In genomic region chr14:39339003-39339402, GRCh38 we compare ENCODE assay signal across 14 cellular contexts.
DNase-seq lines count a peak whose midpoint lies in the region; ATAC-seq, FAIRE-seq and TF ChIP-seq lines count a peak whose summit lies in the region.
"Had no signal": no experiment of that assay in that cellular context is flagged by ENCODE, and none has a peak within 500 bp of the region (broad histone marks: within the 10 kb centered on the region; RNA-seq: fewer than 3 reads in every experiment).

No MANE protein-coding gene starts in this region.

- no TSS peak for BruUV-seq in HepG2 (replicated peaks; lab: Mats Ljungman, UMichigan)

- H3K79me2 ChIP-seq in HepG2 (ENCODE audit: insufficient read depth, low read length): no peaks in the 10 kb centered on the region

- no peak overlapping the region for H3K27ac ChIP-seq in HepG2 (ENCODE audit: extremely low read length, insufficient read depth, low read length)

- CTCF ChIA-PET in HepG2 (lab: Yijun Ruan, JAX; ENCODE audit: low intra/inter-chr PET ratio, low total read pairs): no interaction called here

- H3K9me3 ChIP-seq in HepG2 (ENCODE audit: low read length): no peaks in the 10 kb centered on the region

- 88% methylated on average over 7 of the region's 7 CpGs for WGBS in HepG2 (ENCODE audit: low lambda C conversion rate)

- intact Hi-C loops in HepG2 (cut with micrococcal nuclease; ENCODE audit: unreplicated experiment): no loop called here

- H3K4me1 ChIP-seq in HepG2 (ENCODE audit: insufficient read depth, low read length): peaks cover 5% of the 10 kb centered on the region; the same call in 1 of the 2 replicates

- no peak overlapping the region for H3K9ac ChIP-seq in HepG2 (ENCODE audit: insufficient read depth, low read depth, low read length)

- no peak overlapping the region for H2AFZ ChIP-seq in HepG2 (ENCODE audit: low read length)

- TF ChIP-seq RAD21 in HepG2 (CRISPR knock-in tag; IDR thresholded peaks at IDR 0.05): no peak

- no peak for FAIRE-seq in HepG2 (lab: Jason Lieb, UNC)
- FAIRE-seq: astrocyte had no signal

- peaks cover 16 to 60% of the 10 kb centered on the region in 2 experiments for H3K36me3 ChIP-seq in HepG2 (replicated peaks in 1 of 2; ENCODE audit: control insufficient read depth in 1 of 2, insufficient read depth in 2 of 2, low read length in 2 of 2)

- POLR2A ChIA-PET in HepG2 (lab: Yijun Ruan, JAX): interaction anchor here (1.8 kb wide), 1 partner anchor 169 kb away, joined by 6 read pairs; the partner anchor contains the start of gene TRAPPC6B

- no peak for TF ChIP-seq CTCF in astrocyte of the cerebellum (IDR thresholded peaks at IDR 0.05; ENCODE audit: low read depth, low read length, missing control alignments)
- no peak for TF ChIP-seq CTCF in HepG2 (CRISPR knock-in tag; IDR thresholded peaks at IDR 0.05)
- TF ChIP-seq CTCF in GM20000 (IDR thresholded peaks at IDR 0.05; ENCODE audit: extremely low read depth, missing control alignments): no peak

- no peak for TF ChIP-seq POLR2A in HepG2 (IDR thresholded peaks at IDR 0.05; ENCODE audit: insufficient read depth in 1 of 2, low read depth in 2 of 2, low read length in 2 of 2)

- DNase-seq in COR-L47 (lab: John Stamatoyannopoulos, UW) (peak; percentile 56), NCI-H1417 (lab: John Stamatoyannopoulos, UW) (peak in 2 of 3 experiments; percentile 66 to 85), astrocyte of the cerebellum (ENCODE audit: low read depth) (peak; percentile 28), HepG2 (ENCODE audit: low spot score) (peak; percentile 50), GM20000 (ENCODE audit: low spot score) (no peak), pons (ENCODE audit: low spot score) (no peak), SIG-M5 (lab: John Stamatoyannopoulos, UW) (no peak)
- DNase-seq: activated effector memory CD4-positive, alpha-beta T cell treated with anti-CD3 and anti-CD28 coated beads, Interleukin-2, amount 50 U/mL, for 16 hours; Calu3; MV-4-11; occipital lobe had no signal

- TF ChIP-seq EP300 in HepG2 (IDR thresholded peaks at IDR 0.05; ENCODE audit: low read depth in 2 of 2, low read length in 2 of 2) (no peak), HepG2 (CRISPR knock-in tag; IDR thresholded peaks at IDR 0.05; ENCODE audit: borderline replicate concordance) (no peak)

- in situ Hi-C loops in astrocyte of the cerebellum (cut with HindIII; ENCODE audit: low sequenced_read_pairs) (no loop called here), HepG2 (cut with HindIII; ENCODE audit: extremely low pct_ligation_motif_present, low pct_unique_long_range_greater_than_20kb) (no loop called here)

- no peaks in the 10 kb centered on the region for H3K27me3 ChIP-seq in HepG2 (ENCODE audit: control insufficient read depth in 1 of 2, insufficient read depth in 2 of 2, low read length in 2 of 2)

- no peak overlapping the region for H3K4me2 ChIP-seq in HepG2 (ENCODE audit: low read depth, low read length)

- ATAC-seq in HepG2: peak; percentile 56
- no peak for ATAC-seq in GM19328 (IDR thresholded peaks at IDR 0.05; ENCODE audit: unreplicated experiment)
- ATAC-seq: SK-N-SH treated with all-trans-retinoic acid at 6 μM for 48 hours had no signal

- no peaks in the 10 kb centered on the region for H4K20me1 ChIP-seq in HepG2 (ENCODE audit: insufficient read depth, low read length)

- H3K4me3 ChIP-seq in astrocyte of the cerebellum (ENCODE audit: low read depth, low read length): no peak overlapping the region
- H3K4me3 ChIP-seq in HepG2 (replicated peaks in 1 of 3; ENCODE audit: insufficient read depth in 1 of 3, low read depth in 2 of 3, low read length in 3 of 3): no peak overlapping the region

TF ChIP-seq in HepG2, 621 proteins besides CTCF, POLR2A, EP300 and RAD21:
- 0 out of 2 replicates have a peak, but pooled peaks have one; percentile 76 for TF ChIP-seq ZKSCAN5 (CRISPR knock-in tag; IDR thresholded peaks at IDR 0.05)
- TF ChIP-seq SIX4 (CRISPR knock-in tag; IDR thresholded peaks at IDR 0.05): no peak
- TF ChIP-seq RBM22 (optimal IDR thresholded peaks at IDR 0.05; ENCODE audit: low read length): peak; percentile 94
- TF ChIP-seq ZBTB33 (CRISPR knock-in tag; IDR thresholded peaks at IDR 0.05): peak; percentile 66
- peak; percentile 42; the same call in 1 of the 2 replicates for TF ChIP-seq HOXA3 (CRISPR knock-in tag; IDR thresholded peaks at IDR 0.05)
- TF ChIP-seq ZMYM4 (CRISPR knock-in tag; IDR thresholded peaks at IDR 0.05): peak; percentile 65

Comparison
In these comparisons a context has a peak if more than half of its experiments do, and no peak if none do; other contexts are left out.
1. DNase-seq: peak in COR-L47 (single experiment), NCI-H1417 (2 of 3), astrocyte of the cerebellum (single experiment) and HepG2 (single experiment); none in GM20000 (single experiment), pons (single experiment) and SIG-M5 (single experiment).